Comparison of ENCODE assay signal across 27 cellular contexts in the genomic region with DNA sequence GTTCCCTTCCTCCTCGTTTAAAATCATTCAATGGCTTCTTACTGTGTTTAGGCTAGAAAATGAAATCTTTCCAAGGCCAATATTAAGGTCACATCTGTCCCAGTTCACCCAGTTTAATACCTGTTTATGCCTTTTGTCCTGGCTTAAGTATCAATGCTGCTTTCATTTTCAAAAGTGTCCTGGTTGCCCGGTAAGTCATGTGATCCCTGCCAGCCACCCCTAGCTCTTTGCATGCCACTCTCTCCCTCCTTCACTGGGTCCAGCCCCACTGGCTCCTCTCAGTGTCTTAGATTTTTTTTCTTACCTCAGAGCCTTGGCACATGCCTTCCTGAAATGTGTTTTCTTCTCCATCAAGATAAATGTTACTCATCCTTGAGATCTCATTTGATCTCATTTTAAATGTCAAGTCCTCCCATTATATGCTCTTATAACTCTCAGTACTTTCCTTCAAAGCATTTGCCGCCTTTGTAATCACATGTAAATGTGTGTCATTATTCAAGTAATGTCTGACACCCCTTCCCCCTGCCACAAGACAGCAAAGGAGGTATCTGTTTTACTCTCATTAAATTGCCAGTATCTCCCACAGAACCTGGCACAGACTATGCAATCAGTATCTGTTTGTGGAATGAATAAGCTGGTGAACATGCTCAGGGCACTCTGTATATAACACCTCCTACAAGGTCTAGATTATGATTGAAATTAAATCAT.
"Had no signal": no experiment of that assay in that cellular context is flagged by ENCODE, and none has a peak within 500 bp of the region (broad histone marks: within the 10 kb centered on the region; RNA-seq: fewer than 3 reads in every experiment).

No MANE protein-coding gene starts in this region.

- H3K9me3 Mint-ChIP-seq: memory B cell, neural crest cell had no signal

- ATAC-seq: heart right ventricle; left colon; left ventricle myocardium superior; natural killer cell; pancreas; right lobe of liver; stimulated activated naive CD8-positive, alpha-beta T cell treated with anti-CD3 and anti-CD28 coated beads, Interleukin-15, amount 100 ng/mL, for 72 hours; upper lobe of right lung had no signal

- DNase-seq: dermis blood vessel endothelial cell; effector memory CD4-positive, alpha-beta T cell; erythroblast; esophagus squamous epithelium; foreskin melanocyte; glutamatergic neuron; heart right ventricle; hippocampal formation; immature natural killer cell; islet precursor cell; kidney glomerular epithelial cell; left colon; left ventricle myocardium superior; natural killer cell; pancreas; right lobe of liver; small intestine; stimulated activated CD4-positive, alpha-beta T cell treated with anti-CD3 and anti-CD28 coated beads, Interleukin-1b, Interleukin-23, amount 100 ng/mL, for 48 hours; stimulated activated CD4-positive, alpha-beta T cell treated with anti-CD3 and anti-CD28 coated beads, Interleukin-4, amount 100 ng/mL, for 1 hour; stimulated activated CD8-positive, alpha-beta memory T cell treated with anti-CD3 and anti-CD28 coated beads, Interleukin-4, amount 100 ng/mL, for 48 hours; stimulated activated naive CD4-positive, alpha-beta T cell; stimulated activated naive CD8-positive, alpha-beta T cell treated with anti-CD3 and anti-CD28 coated beads, Interleukin-15, amount 100 ng/mL, for 72 hours; transverse colon; upper lobe of right lung; uterus had no signal

- H3K27ac Mint-ChIP-seq: immature natural killer cell; memory B cell; natural killer cell; stimulated activated naive CD8-positive, alpha-beta T cell treated with anti-CD3 and anti-CD28 coated beads, Interleukin-15, amount 100 ng/mL, for 72 hours had no signal

- H3K4me3 Mint-ChIP-seq: immature natural killer cell; memory B cell; natural killer cell; neural crest cell; stimulated activated naive CD8-positive, alpha-beta T cell treated with anti-CD3 and anti-CD28 coated beads, Interleukin-15, amount 100 ng/mL, for 72 hours had no signal

- H3K4me1 Mint-ChIP-seq: immature natural killer cell; memory B cell; natural killer cell; neural crest cell; stimulated activated naive CD8-positive, alpha-beta T cell treated with anti-CD3 and anti-CD28 coated beads, Interleukin-15, amount 100 ng/mL, for 72 hours had no signal

- H3K36me3 Mint-ChIP-seq: immature natural killer cell, memory B cell, natural killer cell had no signal
